Comparison of ENCODE assay signal across 8 cellular contexts in the genomic region with DNA sequence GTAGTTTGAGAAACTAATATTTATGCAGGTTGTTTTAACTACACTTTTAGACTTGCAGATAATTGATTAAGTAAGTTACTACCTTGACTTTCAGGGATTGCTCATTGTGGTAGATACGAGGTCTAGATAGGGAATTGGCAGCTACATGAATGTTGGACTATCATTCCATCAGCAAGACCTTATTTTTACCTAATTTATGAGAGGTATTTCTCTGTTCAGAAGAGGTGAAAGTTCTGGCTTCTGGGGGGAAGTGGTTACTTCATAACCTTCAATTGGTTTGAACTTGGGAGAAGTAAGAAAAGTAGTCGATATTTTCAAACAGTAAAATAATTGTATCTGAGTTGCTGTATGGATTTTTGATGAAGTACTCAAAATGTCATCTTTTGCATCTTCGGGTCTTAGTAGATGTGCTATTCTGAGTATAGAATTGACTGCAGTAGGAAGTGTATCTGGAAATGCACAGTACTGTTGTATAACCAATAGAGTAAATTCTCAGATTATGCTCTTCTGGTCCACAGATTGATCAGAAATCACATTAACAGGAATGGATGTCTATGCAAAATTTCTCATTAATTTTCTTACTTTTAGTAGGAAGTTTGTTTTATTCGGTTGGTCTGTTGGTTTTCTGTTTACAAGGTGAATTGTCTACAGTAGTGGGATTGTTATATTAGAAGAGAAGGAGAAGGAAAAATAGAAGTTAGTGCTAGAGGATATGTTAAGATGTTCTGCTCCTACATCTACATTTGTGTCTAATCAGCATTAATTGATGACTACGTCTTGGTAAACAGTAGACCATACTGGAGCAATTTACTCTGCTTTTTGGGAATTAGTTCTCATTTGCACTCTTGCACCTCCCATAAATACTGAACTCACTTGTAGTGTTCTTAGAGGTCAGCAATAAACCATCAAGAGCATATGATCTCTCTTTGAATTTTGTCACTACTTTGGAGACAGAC. TPM values are rescaled to one million over a fixed set of nuclear protein-coding genes. Genes with fewer than 3 reads are reported as not detected.
A peak's percentile ranks its signal among the peaks of the same experiment; 100 is the strongest.
DNase-seq lines count a peak whose midpoint lies in the region; ATAC-seq and TF ChIP-seq lines count a peak whose summit lies in the region.

No MANE protein-coding gene starts in this region.

- TF ChIP-seq EP300 in stomach (IDR thresholded peaks at IDR 0.05): no peak

- no peaks in the 10 kb centered on the region for H4K20me1 ChIP-seq in fibroblast of lung (ENCODE audit: control insufficient read depth, extremely low read depth, insufficient read depth, low read length)

- WGBS in stomach, 5 donors: 30 to 47% (median 39%) methylated on average over 5 of the region's 5 CpGs

- intact Hi-C loops in stomach (cut with DNase I; ENCODE audit: low total_unique reads): no loop called here

- no peaks in the 10 kb centered on the region for H3K9me3 ChIP-seq in fibroblast of lung (ENCODE audit: control insufficient read depth, insufficient read depth, low read depth, low read length)
- H3K9me3 ChIP-seq in stomach: no peaks in the 10 kb centered on the region

- POLR2A ChIA-PET in T-cell (lab: Charles Lee): interaction anchor here (1.2 to 2.3 kb wide), 3 partner anchors 13 to 96 kb away, joined by 3 to 8 read pairs (median 6); no protein-coding TSS in a partner anchor

- no peak for ATAC-seq in T-cell (replicated peaks in 1 of 4)

- no peaks in the 10 kb centered on the region for H3K9me3 Mint-ChIP-seq in activated T-cell treated with anti-CD3 and anti-CD28 coated beads, Interleukin-2, amount 50 U/mL, for 24 hours
- no peaks in the 10 kb centered on the region for H3K9me3 Mint-ChIP-seq in T-cell

- H3K4me3 ChIP-seq in fibroblast of lung (replicated peaks in 1 of 4; ENCODE audit: control extremely low read depth in 1 of 4, insufficient read depth in 1 of 4, low read depth in 3 of 4, low read length in 4 of 4) (peak overlapping the region in 2 of 4 experiments; percentile 75 to 96), stomach (peak overlapping the region in 3 of 4 donors; percentile 73 to 94 (median 82))

- peaks cover 30% of the 10 kb centered on the region for H3K79me2 ChIP-seq in fibroblast of lung (ENCODE audit: control insufficient read depth, insufficient read depth, low read length)

- peak overlapping the region; percentile 91 for H3K4me2 ChIP-seq in fibroblast of lung (ENCODE audit: extremely low read depth, insufficient read depth, low read length)

- peaks cover 57% of the 10 kb centered on the region for H3K36me3 Mint-ChIP-seq in activated T-cell treated with anti-CD3 and anti-CD28 coated beads, Interleukin-2, amount 50 U/mL, for 24 hours (ENCODE audit: low read depth)
- H3K36me3 Mint-ChIP-seq in T-cell: peaks cover 12% of the 10 kb centered on the region

- peak overlapping the region; percentile 98 for H3K27ac Mint-ChIP-seq in activated T-cell treated with anti-CD3 and anti-CD28 coated beads, Interleukin-2, amount 50 U/mL, for 24 hours
- peak overlapping the region; percentile 95 to 98 for H3K27ac Mint-ChIP-seq in T-cell

- H3K4me3 Mint-ChIP-seq in activated T-cell treated with anti-CD3 and anti-CD28 coated beads, Interleukin-2, amount 50 U/mL, for 24 hours: peak overlapping the region; percentile 98
- H3K4me3 Mint-ChIP-seq in T-cell: peak overlapping the region; percentile 91 to 98 (median 96)

- TF ChIP-seq POLR2A in stomach (IDR thresholded peaks at IDR 0.05): no peak

- H3K4me1 Mint-ChIP-seq in activated T-cell treated with anti-CD3 and anti-CD28 coated beads, Interleukin-2, amount 50 U/mL, for 24 hours (ENCODE audit: low read depth): peaks cover 55% of the 10 kb centered on the region
- H3K4me1 Mint-ChIP-seq in T-cell: peaks cover 40 to 55% (median 55%) of the 10 kb centered on the region in 3 donors

- no peak overlapping the region for H3K27ac ChIP-seq in fibroblast of lung (ENCODE audit: insufficient read depth, low read length)
- H3K27ac ChIP-seq in stomach: peak overlapping the region in 3 of 5 donors; percentile 98 to 100 (median 99)

- no peaks in the 10 kb centered on the region for H3K27me3 ChIP-seq in fibroblast of lung (ENCODE audit: control insufficient read depth, insufficient read depth, low read length)
- no peaks in the 10 kb centered on the region for H3K27me3 ChIP-seq in stomach

- H3K36me3 ChIP-seq in fibroblast of lung (ENCODE audit: control insufficient read depth, insufficient read depth, low read length) (no peaks in the 10 kb centered on the region), stomach (no peaks in the 10 kb centered on the region)

- H3K27me3 Mint-ChIP-seq in activated T-cell treated with anti-CD3 and anti-CD28 coated beads, Interleukin-2, amount 50 U/mL, for 24 hours: no peaks in the 10 kb centered on the region
- H3K27me3 Mint-ChIP-seq in T-cell: no peaks in the 10 kb centered on the region

- H3K4me1 ChIP-seq in fibroblast of lung (ENCODE audit: control insufficient read depth, extremely low read depth, insufficient read depth, low read length): peaks cover 4% of the 10 kb centered on the region
- peaks cover 10 to 66% (median 39%) of the 10 kb centered on the region in 4 donors for H3K4me1 ChIP-seq in stomach

- TF ChIP-seq CTCF in fibroblast of lung (conservative IDR thresholded peaks at IDR 0.05 in 1 of 2, IDR thresholded peaks at IDR 0.05 in 1 of 2; ENCODE audit: low read depth in 1 of 2, low read length in 2 of 2) (no peak), stomach (IDR thresholded peaks at IDR 0.05) (no peak)

- CTCF ChIA-PET in T-cell (lab: Charles Lee): interaction anchor here in 1 of 2 donors (0.5 kb wide), 1 partner anchor 315 kb away, joined by 4 read pairs; no protein-coding TSS in a partner anchor

- H3K9ac ChIP-seq in fibroblast of lung (ENCODE audit: insufficient read depth, low read length): no peak overlapping the region

- H2AFZ ChIP-seq in fibroblast of lung (ENCODE audit: low read length): no peak overlapping the region

- DNase-seq in activated T-cell treated with anti-CD3 and anti-CD28 coated beads, Interleukin-2, amount 50 U/mL, for 24 hours: no peak
- DNase-seq in activated T-cell treated with anti-CD3 and anti-CD28 coated beads, Interleukin-2, amount 50 U/mL, for 48 hours: no peak
- DNase-seq in T-cell (no peak), fibroblast of lung (ENCODE audit: low read depth in 2 of 2) (no peak), stomach (no peak), LoVo (ENCODE audit: low spot score) (no peak), medulla oblongata (ENCODE audit: extremely low spot score) (no peak)
- no peak for DNase-seq in activated CD8-positive, alpha-beta memory T cell treated with anti-CD3 and anti-CD28 coated beads, Interleukin-2, amount 50 U/mL, for 48 hours

RNA-seq across cellular contexts. Expression of gene NFKB1, which starts 3.0 kb away (rescaled TPM):
- total RNA-seq in T-cell: 100 to 1,000 TPM in 2 of 5 donors, 10 to 100 TPM in 3; 83.0 to 185 (median 92.1) TPM
- 32.5 and 33.9 TPM in 2 replicates for total RNA-seq in fibroblast of lung
- polyA plus RNA-seq in fibroblast of lung: 20.9 and 22.4 TPM in 2 replicates
- polyA plus RNA-seq in fibroblast of lung (2012): 18.7 and 20.6 TPM in 2 replicates
- polyA minus RNA-seq in fibroblast of lung (ENCODE audit: low replicate concordance): 13.7 and 18.5 TPM in 2 replicates
- 10 to 100 TPM in 4 of 5 donors, 1 to 10 TPM in 1; 9.6 to 36.5 (median 23.0) TPM for total RNA-seq in stomach
- polyA plus RNA-seq in stomach: 10 to 100 TPM; 10.4 to 19.7 (median 15.3) TPM
